28 cellular contexts compared by ENCODE assay signal in the genomic region with DNA sequence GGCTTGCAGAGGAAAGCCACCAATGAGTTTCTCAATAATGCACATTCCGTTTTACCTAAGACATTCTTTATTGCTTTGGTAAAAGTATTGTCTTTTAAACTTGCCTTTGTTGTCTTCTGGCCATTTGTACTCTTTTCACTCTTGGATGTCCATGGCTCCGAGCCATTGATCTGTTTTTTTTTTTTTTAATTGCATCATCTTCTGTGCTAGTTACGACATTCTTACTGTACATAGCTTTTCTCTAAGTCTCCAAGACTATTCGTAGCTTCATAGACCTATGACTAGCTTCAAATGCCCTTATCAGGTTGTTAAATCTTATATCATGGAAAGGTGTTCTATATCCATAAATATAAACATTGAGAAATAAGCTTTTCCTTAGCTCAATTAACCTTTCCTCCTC.
"Had no signal": no experiment of that assay in that cellular context is flagged by ENCODE, and none has a peak within 500 bp of the region (broad histone marks: within the 10 kb centered on the region; RNA-seq: fewer than 3 reads in every experiment).

No MANE protein-coding gene starts in this region.

- DNase-seq: hippocampal formation; kidney; left colon; left lung; lower lobe of right lung; mammary epithelial cell; mesenchymal stem cell; naive thymus-derived CD8-positive, alpha-beta T cell; nucleus accumbens; pancreas; posterior cingulate gyrus; retina; right cardiac atrium; sigmoid colon; small intestine; spleen; stimulated activated CD4-positive, alpha-beta T cell treated with anti-CD3 and anti-CD28 coated beads, Interleukin-4, amount 100 ng/mL, for 24 hours; stimulated activated naive CD4-positive, alpha-beta T cell; uterus had no signal

- H3K9me3 ChIP-seq: lower lobe of right lung, pancreas, prostate gland, sigmoid colon, suprapubic skin, thoracic aorta, uterus had no signal

- H3K27me3 Mint-ChIP-seq: naive thymus-derived CD8-positive, alpha-beta T cell; stimulated activated naive CD8-positive, alpha-beta T cell treated with anti-CD3 and anti-CD28 coated beads, Interleukin-15, Interleukin-2, amounts not matched to agents 100 ng/mL and 50 ng/mL, for 24 hours; type B pancreatic cell had no signal

- H3K4me3 ChIP-seq: left lung, lower lobe of right lung, pancreas, prostate gland, sigmoid colon, spleen, suprapubic skin, thoracic aorta, tibial nerve, uterus had no signal

- H3K27ac Mint-ChIP-seq: naive thymus-derived CD8-positive, alpha-beta T cell; nephron; stimulated activated effector memory CD8-positive, alpha-beta T cell treated with anti-CD3 and anti-CD28 coated beads, Interleukin-12 subunit alpha, Interleukin-12 subunit beta, amount 100 ng/mL, for 72 hours; stimulated activated naive CD8-positive, alpha-beta T cell treated with anti-CD3 and anti-CD28 coated beads, Interleukin-15, Interleukin-2, amounts not matched to agents 100 ng/mL and 50 ng/mL, for 24 hours; type B pancreatic cell had no signal

- H3K4me1 Mint-ChIP-seq: naive thymus-derived CD8-positive, alpha-beta T cell; nephron; neural crest cell; stimulated activated effector memory CD8-positive, alpha-beta T cell treated with anti-CD3 and anti-CD28 coated beads, Interleukin-12 subunit alpha, Interleukin-12 subunit beta, amount 100 ng/mL, for 72 hours had no signal

- H3K27ac ChIP-seq: left lung, lower lobe of right lung, pancreas, prostate gland, sigmoid colon, spleen, suprapubic skin, thoracic aorta, tibial nerve, uterus had no signal

- H3K27me3 ChIP-seq: left lung, pancreas, sigmoid colon, spleen, suprapubic skin, tibial nerve, uterus had no signal

- H3K4me1 ChIP-seq: left lung, lower lobe of right lung, pancreas, prostate gland, sigmoid colon, spleen, suprapubic skin, tibial nerve, uterus had no signal

- H3K36me3 Mint-ChIP-seq: naive thymus-derived CD8-positive, alpha-beta T cell; stimulated activated effector memory CD8-positive, alpha-beta T cell treated with anti-CD3 and anti-CD28 coated beads, Interleukin-12 subunit alpha, Interleukin-12 subunit beta, amount 100 ng/mL, for 72 hours had no signal

- H3K36me3 ChIP-seq: left lung, lower lobe of right lung, pancreas, prostate gland, sigmoid colon, spleen, suprapubic skin, thoracic aorta, tibial nerve, uterus had no signal

- H3K4me3 Mint-ChIP-seq: naive thymus-derived CD8-positive, alpha-beta T cell; nephron; neural crest cell; stimulated activated effector memory CD8-positive, alpha-beta T cell treated with anti-CD3 and anti-CD28 coated beads, Interleukin-12 subunit alpha, Interleukin-12 subunit beta, amount 100 ng/mL, for 72 hours; stimulated activated naive CD8-positive, alpha-beta T cell treated with anti-CD3 and anti-CD28 coated beads, Interleukin-15, Interleukin-2, amounts not matched to agents 100 ng/mL and 50 ng/mL, for 24 hours; type B pancreatic cell had no signal
